In the genomic region with DNA sequence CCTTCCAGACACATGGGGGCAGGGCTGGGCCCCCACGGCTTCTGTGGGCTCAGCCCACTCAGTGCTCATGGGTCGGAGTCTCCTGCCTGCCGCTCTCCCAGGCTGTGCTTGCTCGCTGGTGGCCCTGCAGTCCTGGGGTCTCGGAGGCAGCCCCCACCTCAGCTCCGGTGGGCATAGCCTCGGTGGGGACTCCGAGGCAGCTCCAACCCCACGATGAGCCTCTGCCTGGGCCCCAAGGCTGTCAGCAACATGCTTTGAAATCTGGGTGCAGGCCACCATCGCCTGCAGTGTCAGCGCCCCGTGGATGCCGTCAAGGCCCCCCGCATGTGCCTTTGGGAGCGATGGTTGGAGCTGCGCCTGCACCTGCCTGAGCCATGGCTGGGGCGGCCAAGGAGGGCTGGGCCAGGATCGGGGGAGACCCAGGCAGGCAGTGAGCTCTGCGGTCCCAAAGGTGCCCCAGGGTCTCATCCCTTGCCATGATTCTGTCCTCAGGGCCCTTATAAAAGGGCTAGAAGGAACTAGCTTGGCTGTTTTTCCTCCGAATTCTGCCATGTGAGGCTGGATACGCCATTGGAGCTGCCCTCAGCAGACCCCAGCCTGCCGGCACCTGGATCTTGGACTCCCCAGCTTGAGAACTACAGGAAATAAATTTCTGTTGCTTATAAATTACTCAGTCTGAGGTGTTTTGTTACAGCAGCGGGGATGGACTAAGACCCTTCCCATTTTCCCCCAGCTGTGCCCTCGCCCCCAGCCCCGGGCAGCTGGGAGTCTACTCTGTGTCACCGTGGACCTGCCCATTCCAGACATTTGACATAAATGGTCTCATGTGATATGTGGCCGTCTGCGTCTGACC, we compare ENCODE assay signal across 9 cellular contexts. TPM values are rescaled to one million over a fixed set of nuclear protein-coding genes. Genes with fewer than 3 reads are reported as not detected.
DNase-seq lines count a peak whose midpoint lies in the region; ATAC-seq and TF ChIP-seq lines count a peak whose summit lies in the region.
"Had no signal": no experiment of that assay in that cellular context is flagged by ENCODE, and none has a peak within 500 bp of the region (broad histone marks: within the 10 kb centered on the region; RNA-seq: fewer than 3 reads in every experiment).

No MANE protein-coding gene starts in this region.

- H3K27ac Mint-ChIP-seq in CD4-positive, CD25-positive, alpha-beta regulatory T cell = peak overlapping the region; percentile 97 to 99 (median 98)

- DNase-seq in CD4-positive, CD25-positive, alpha-beta regulatory T cell = no peak
- DNase-seq in Peyer's patch (peak; percentile 14 to 52 (median 38)), esophagus muscularis mucosa (ENCODE audit: extremely low spot score) (no peak), omental fat pad (ENCODE audit: low spot score) (peak; percentile 19), NCI-H1436 (lab: John Stamatoyannopoulos, UW) (no peak), HAP-1 (ENCODE audit: low spot score in 2 of 2) (no peak)
- DNase-seq in stimulated activated CD4-positive, alpha-beta T cell treated with anti-CD3 and anti-CD28 coated beads, Interleukin-1b, Interleukin-23, amount 100 ng/mL, for 48 hours = no peak

- intact Hi-C loops in esophagus muscularis mucosa (cut with DNase I) = no loop called here

- peaks cover 42% of the 10 kb centered on the region for H3K4me1 ChIP-seq in CD4-positive, CD25-positive, alpha-beta regulatory T cell (ENCODE audit: control insufficient read depth, insufficient read depth, low read length, poor library complexity, severe bottlenecking)
- H3K4me1 ChIP-seq in Peyer's patch = peaks cover 11 to 59% (median 30%) of the 10 kb centered on the region in 4 donors
- H3K4me1 ChIP-seq in esophagus muscularis mucosa = peaks cover 28 to 63% (median 58%) of the 10 kb centered on the region in 4 donors
- H3K4me1 ChIP-seq in HAP-1 = no peaks in the 10 kb centered on the region

- peak overlapping the region; percentile 87 for H3K27ac ChIP-seq in CD4-positive, CD25-positive, alpha-beta regulatory T cell (ENCODE audit: insufficient read depth, low read length, poor library complexity, severe bottlenecking)
- peak overlapping the region; percentile 87 to 92 (median 90) for H3K27ac ChIP-seq in Peyer's patch
- peak overlapping the region; percentile 70 to 80 (median 78) for H3K27ac ChIP-seq in esophagus muscularis mucosa (replicated peaks in 1 of 4)

- in situ Hi-C loops in HAP-1 (cut with MboI; ENCODE audit: low sequenced_read_pairs) = no loop called here

- H3K36me3 Mint-ChIP-seq in CD4-positive, CD25-positive, alpha-beta regulatory T cell = peaks cover 4% of the 10 kb centered on the region

- H3K4me3 Mint-ChIP-seq in CD4-positive, CD25-positive, alpha-beta regulatory T cell = peak overlapping the region in 3 of 4 donors; percentile 38 to 89 (median 87)
- H3K4me3 Mint-ChIP-seq: neural crest cell had no signal

- H3K9me3 Mint-ChIP-seq in CD4-positive, CD25-positive, alpha-beta regulatory T cell = no peaks in the 10 kb centered on the region
- H3K9me3 Mint-ChIP-seq: neural crest cell had no signal

- H3K9me3 ChIP-seq in CD4-positive, CD25-positive, alpha-beta regulatory T cell (ENCODE audit: control insufficient read depth in 2 of 2, low read length in 2 of 2) = no peaks in the 10 kb centered on the region
- H3K9me3 ChIP-seq in Peyer's patch (no peaks in the 10 kb centered on the region), esophagus muscularis mucosa (no peaks in the 10 kb centered on the region), HAP-1 (no peaks in the 10 kb centered on the region)

- no peak for TF ChIP-seq EP300 in esophagus muscularis mucosa (IDR thresholded peaks at IDR 0.05)

- TF ChIP-seq CTCF in Peyer's patch (IDR thresholded peaks at IDR 0.05) = no peak
- TF ChIP-seq CTCF in esophagus muscularis mucosa (IDR thresholded peaks at IDR 0.05) = no peak
- TF ChIP-seq CTCF in omental fat pad (IDR thresholded peaks at IDR 0.05) = no peak

- no peak for ATAC-seq in CD4-positive, CD25-positive, alpha-beta regulatory T cell (ENCODE audit: low read depth in 2 of 2)
- ATAC-seq in omental fat pad (ENCODE audit: low FRiP score) (no peak), HG03135 (IDR thresholded peaks at IDR 0.05; ENCODE audit: unreplicated experiment) (no peak)

- TF ChIP-seq POLR2A in Peyer's patch (IDR thresholded peaks at IDR 0.05) (no peak), esophagus muscularis mucosa (IDR thresholded peaks at IDR 0.05; ENCODE audit: low read depth) (no peak)

- WGBS in esophagus muscularis mucosa = 95% methylated on average over 8 of the region's 28 CpGs

- H3K4me3 ChIP-seq in CD4-positive, CD25-positive, alpha-beta regulatory T cell (ENCODE audit: low read depth, low read length) = no peak overlapping the region
- H3K4me3 ChIP-seq in Peyer's patch (peak overlapping the region in 1 of 4 donors; percentile 7), esophagus muscularis mucosa (no peak overlapping the region), HAP-1 (no peak overlapping the region)

- no peaks in the 10 kb centered on the region for H3K27me3 ChIP-seq in CD4-positive, CD25-positive, alpha-beta regulatory T cell (ENCODE audit: control insufficient read depth, insufficient read depth, low read length)
- H3K27me3 ChIP-seq in Peyer's patch (no peaks in the 10 kb centered on the region), esophagus muscularis mucosa (no peaks in the 10 kb centered on the region), HAP-1 (ENCODE audit: low read depth) (no peaks in the 10 kb centered on the region)

- no peaks in the 10 kb centered on the region for H3K27me3 Mint-ChIP-seq in CD4-positive, CD25-positive, alpha-beta regulatory T cell

- peaks cover 10 to 48% (median 29%) of the 10 kb centered on the region in 4 donors for H3K4me1 Mint-ChIP-seq in CD4-positive, CD25-positive, alpha-beta regulatory T cell
- H3K4me1 Mint-ChIP-seq: neural crest cell had no signal

- no peaks in the 10 kb centered on the region for H3K36me3 ChIP-seq in CD4-positive, CD25-positive, alpha-beta regulatory T cell (ENCODE audit: control insufficient read depth, insufficient read depth, low read length)
- H3K36me3 ChIP-seq in Peyer's patch (no peaks in the 10 kb centered on the region), esophagus muscularis mucosa (no peaks in the 10 kb centered on the region), HAP-1 (replicated peaks) (no peaks in the 10 kb centered on the region)

RNA-seq across cellular contexts. Expression of a gene that starts 30.4 kb away (rescaled TPM):
- 23.9 TPM for total RNA-seq in CD4-positive, CD25-positive, alpha-beta regulatory T cell
- polyA plus RNA-seq in CD4-positive, CD25-positive, alpha-beta regulatory T cell = 1 to 10 TPM; 3.4 to 8.1 (median 6.2) TPM
- total RNA-seq in Peyer's patch (100 to 1,000 TPM in 3 of 4 donors, 10 to 100 TPM in 1; 64.3 to 519 (median 165) TPM), esophagus muscularis mucosa (10 to 100 TPM; 21.3 to 72.9 (median 58.3) TPM), omental fat pad (10 to 100 TPM; 14.2 to 99.5 (median 30.1) TPM)

RNA-seq across cellular contexts. Expression of a gene that starts 46.2 kb away (rescaled TPM):
- 198 TPM for total RNA-seq in CD4-positive, CD25-positive, alpha-beta regulatory T cell
- 10 to 100 TPM; 32.4 to 82.8 (median 52.0) TPM for polyA plus RNA-seq in CD4-positive, CD25-positive, alpha-beta regulatory T cell
- total RNA-seq in Peyer's patch (100 to 1,000 TPM; 245 to 371 (median 288) TPM), esophagus muscularis mucosa (100 to 1,000 TPM; 110 to 245 (median 172) TPM), omental fat pad (100 to 1,000 TPM; 102 to 137 (median 132) TPM)

Comparison
In these comparisons a context has a peak if more than half of its experiments do, and no peak if none do; other contexts are left out.
1. DNase-seq: peak in Peyer's patch (3 of 3) and omental fat pad (single experiment); none in CD4-positive, CD25-positive, alpha-beta regulatory T cell (0 of 3), esophagus muscularis mucosa (single experiment), NCI-H1436 (single experiment), HAP-1 (0 of 2) and stimulated activated CD4-positive, alpha-beta T cell treated with anti-CD3 and anti-CD28 coated beads, Interleukin-1b, Interleukin-23, amount 100 ng/mL, for 48 hours (single experiment).
2. Peak in every context shown above with its lines, with median percentiles within 50 percentile points of each other: H3K27ac ChIP-seq.